In genomic region chr12:84601483-84601882, GRCh38 we compare ENCODE assay signal across 1 cellular context.
TF ChIP-seq lines count a peak whose summit lies in the region.

No MANE protein-coding gene starts in this region.

TF ChIP-seq in WTC11, 78 proteins besides CTCF, POLR2A, EP300 and RAD21 (continued from another document):
- no peak for TF ChIP-seq USF1 (CRISPR knock-in tag; IDR thresholded peaks at IDR 0.05)
- no peak for TF ChIP-seq ZNF281 (CRISPR knock-in tag; IDR thresholded peaks at IDR 0.05)
- TF ChIP-seq NR2C2 (CRISPR knock-in tag; IDR thresholded peaks at IDR 0.05) = no peak
- TF ChIP-seq ZBTB21 (CRISPR knock-in tag; IDR thresholded peaks at IDR 0.05; ENCODE audit: borderline replicate concordance) = no peak
